27 cellular contexts compared by ENCODE assay signal in genomic region chr2:78677774-78678173, GRCh38.
"Had no signal": no experiment of that assay in that cellular context is flagged by ENCODE, and none has a peak within 500 bp of the region (broad histone marks: within the 10 kb centered on the region; RNA-seq: fewer than 3 reads in every experiment).

No MANE protein-coding gene starts in this region.

- H3K4me1 ChIP-seq: ascending aorta, breast epithelium, colonic mucosa had no signal

- H3K4me3 ChIP-seq: ascending aorta, breast epithelium, cardiac muscle cell, colonic mucosa had no signal

- DNase-seq: activated CD4-positive, alpha-beta memory T cell treated with anti-CD3 and anti-CD28 coated beads, Interleukin-2, amount 10 ng/mL, durations not matched to agents 7 days and 5 days; activated CD4-positive, alpha-beta T cell treated with anti-CD3 and anti-CD28 coated beads for 1 hour; activated CD4-positive, alpha-beta T cell treated with anti-CD3 and anti-CD28 coated beads for 4 hours; activated CD4-positive, alpha-beta T cell treated with anti-CD3 and anti-CD28 coated beads, Interleukin-2, amount 10 ng/mL, durations not matched to agents 7 days and 5 days; activated CD4-positive, alpha-beta T cell treated with anti-CD3 and anti-CD28 coated beads, Interleukin-2, amount 50 U/mL, for 4 hours; activated CD8-positive, alpha-beta memory T cell treated with anti-CD3 and anti-CD28 coated beads, Interleukin-2, amount 50 U/mL, for 48 hours; activated gamma-delta T cell; activated naive CD4-positive, alpha-beta T cell; activated naive CD4-positive, alpha-beta T cell treated with anti-CD3 and anti-CD28 coated beads, Interleukin-2, amount 10 ng/mL, durations not matched to agents 7 days and 5 days; activated naive CD8-positive, alpha-beta T cell treated with anti-CD3 and anti-CD28 coated beads, Interleukin-2, amount 10 ng/mL, durations not matched to agents 7 days and 5 days; activated T-cell treated with anti-CD3 and anti-CD28 coated beads for 4 hours; activated T-cell treated with anti-CD3 and anti-CD28 coated beads, Interleukin-2, amount 50 U/mL, for 24 hours; activated T-cell treated with anti-CD3 and anti-CD28 coated beads, Interleukin-2, amount 50 U/mL, for 72 hours; central memory CD4-positive, alpha-beta T cell; cerebellar nuclear complex; colonic mucosa; effector CD8-positive, alpha-beta T cell; foreskin fibroblast; head of caudate nucleus; T-helper 2 cell had no signal

- H3K27me3 ChIP-seq: ascending aorta, breast epithelium, cardiac muscle cell, colonic mucosa had no signal

- H3K27ac ChIP-seq: ascending aorta, breast epithelium, cardiac muscle cell, colonic mucosa had no signal

- ATAC-seq: activated naive CD4-positive, alpha-beta T cell treated with anti-CD3 and anti-CD28 coated beads, Interleukin-2, amount 50 U/mL, for 72 hours; activated T-cell treated with anti-CD3 and anti-CD28 coated beads, Interleukin-2, amount 50 U/mL, for 72 hours; esophagus mucosa had no signal

- FAIRE-seq: endometrium, frontal cortex had no signal

- H3K36me3 ChIP-seq: ascending aorta, cardiac muscle cell, colonic mucosa had no signal

- H3K9me3 ChIP-seq: ascending aorta, colonic mucosa had no signal
